Comparison of ENCODE assay signal across 16 cellular contexts in genomic region chr10:110200518-110200917, GRCh38.
"Had no signal": no experiment of that assay in that cellular context is flagged by ENCODE, and none has a peak within 500 bp of the region (broad histone marks: within the 10 kb centered on the region; RNA-seq: fewer than 3 reads in every experiment).

No MANE protein-coding gene starts in this region.

- H3K4me1 Mint-ChIP-seq: activated naive CD8-positive, alpha-beta T cell treated with anti-CD3 and anti-CD28 coated beads, Interleukin-2, amount 50 U/mL, for 24 hours had no signal

- H3K9me3 Mint-ChIP-seq: activated CD4-positive, alpha-beta T cell treated with anti-CD3 and anti-CD28 coated beads, Interleukin-2, amount 10 ng/mL, durations not matched to agents 7 days and 5 days; activated naive CD8-positive, alpha-beta T cell treated with anti-CD3 and anti-CD28 coated beads, Interleukin-2, amount 50 U/mL, for 24 hours; activated T-helper 1 cell treated with anti-CD3 and anti-CD28 coated beads, Interleukin-12 subunit alpha, Interleukin-12 subunit beta, Interleukin-2, Interleukin-4 antibody, amounts not matched to agents 30 ng/mL and 10 ng/mL and 1 ng/mL, durations not matched to agents 14 hours and 24 hours and 36 hours; dendritic cell treated with granulocyte-macrophage colony-stimulating factor and Interleukin-4, amounts not matched to agents 40 ng/mL and 50 ng/mL, for 4 days; stimulated activated naive CD8-positive, alpha-beta T cell treated with anti-CD3 and anti-CD28 coated beads, Interleukin-15, amount 100 ng/mL, for 72 hours; T-helper 2 cell treated with Interferon-gamma antibody and Interleukin-4, amounts not matched to agents 5 μg/mL and 100 μg/mL, for 36 hours had no signal

- H3K4me3 ChIP-seq: ascending aorta, breast epithelium, heart right ventricle, lower lobe of right lung, right lobe of liver, spleen, upper lobe of left lung had no signal

- DNase-seq: activated CD4-positive, alpha-beta T cell treated with anti-CD3 and anti-CD28 coated beads, Interleukin-2, amount 10 ng/mL, durations not matched to agents 7 days and 5 days; activated naive CD4-positive, alpha-beta T cell; activated naive CD8-positive, alpha-beta T cell treated with anti-CD3 and anti-CD28 coated beads, Interleukin-2, amount 50 U/mL, for 24 hours; effector memory CD4-positive, alpha-beta T cell; heart right ventricle; left colon; lower lobe of right lung; right lobe of liver; spleen; stimulated activated naive CD8-positive, alpha-beta T cell treated with anti-CD3 and anti-CD28 coated beads, Interleukin-15, amount 100 ng/mL, for 72 hours; upper lobe of left lung had no signal

- H3K36me3 ChIP-seq: ascending aorta, breast epithelium, heart right ventricle, lower lobe of right lung, right lobe of liver, spleen, upper lobe of left lung had no signal

- H3K27me3 ChIP-seq: ascending aorta, breast epithelium, right lobe of liver, upper lobe of left lung had no signal

- H3K4me1 ChIP-seq: ascending aorta, breast epithelium, lower lobe of right lung, spleen had no signal

- H3K9me3 ChIP-seq: ascending aorta, breast epithelium, heart right ventricle, lower lobe of right lung, right lobe of liver, spleen, upper lobe of left lung had no signal

- H3K27ac Mint-ChIP-seq: activated CD4-positive, alpha-beta T cell treated with anti-CD3 and anti-CD28 coated beads, Interleukin-2, amount 10 ng/mL, durations not matched to agents 7 days and 5 days; activated naive CD8-positive, alpha-beta T cell treated with anti-CD3 and anti-CD28 coated beads, Interleukin-2, amount 50 U/mL, for 24 hours; activated T-helper 1 cell treated with anti-CD3 and anti-CD28 coated beads, Interleukin-12 subunit alpha, Interleukin-12 subunit beta, Interleukin-2, Interleukin-4 antibody, amounts not matched to agents 30 ng/mL and 10 ng/mL and 1 ng/mL, durations not matched to agents 14 hours and 24 hours and 36 hours; dendritic cell treated with granulocyte-macrophage colony-stimulating factor and Interleukin-4, amounts not matched to agents 40 ng/mL and 50 ng/mL, for 4 days; T-helper 2 cell treated with Interferon-gamma antibody and Interleukin-4, amounts not matched to agents 5 μg/mL and 100 μg/mL, for 36 hours had no signal

- H3K4me3 Mint-ChIP-seq: activated CD4-positive, alpha-beta T cell treated with anti-CD3 and anti-CD28 coated beads, Interleukin-2, amount 10 ng/mL, durations not matched to agents 7 days and 5 days; activated naive CD8-positive, alpha-beta T cell treated with anti-CD3 and anti-CD28 coated beads, Interleukin-2, amount 50 U/mL, for 24 hours; activated T-helper 1 cell treated with anti-CD3 and anti-CD28 coated beads, Interleukin-12 subunit alpha, Interleukin-12 subunit beta, Interleukin-2, Interleukin-4 antibody, amounts not matched to agents 30 ng/mL and 10 ng/mL and 1 ng/mL, durations not matched to agents 14 hours and 24 hours and 36 hours; dendritic cell treated with granulocyte-macrophage colony-stimulating factor and Interleukin-4, amounts not matched to agents 40 ng/mL and 50 ng/mL, for 4 days; stimulated activated naive CD8-positive, alpha-beta T cell treated with anti-CD3 and anti-CD28 coated beads, Interleukin-15, amount 100 ng/mL, for 72 hours; T-helper 2 cell treated with Interferon-gamma antibody and Interleukin-4, amounts not matched to agents 5 μg/mL and 100 μg/mL, for 36 hours had no signal

- ATAC-seq: activated naive CD8-positive, alpha-beta T cell treated with anti-CD3 and anti-CD28 coated beads, Interleukin-2, amount 50 U/mL, for 24 hours; heart right ventricle; left colon; lower lobe of right lung; stimulated activated naive CD8-positive, alpha-beta T cell treated with anti-CD3 and anti-CD28 coated beads, Interleukin-15, amount 100 ng/mL, for 72 hours had no signal

- H3K27ac ChIP-seq: ascending aorta, breast epithelium, heart right ventricle, lower lobe of right lung, right lobe of liver, spleen, upper lobe of left lung had no signal
